In the genomic region with DNA sequence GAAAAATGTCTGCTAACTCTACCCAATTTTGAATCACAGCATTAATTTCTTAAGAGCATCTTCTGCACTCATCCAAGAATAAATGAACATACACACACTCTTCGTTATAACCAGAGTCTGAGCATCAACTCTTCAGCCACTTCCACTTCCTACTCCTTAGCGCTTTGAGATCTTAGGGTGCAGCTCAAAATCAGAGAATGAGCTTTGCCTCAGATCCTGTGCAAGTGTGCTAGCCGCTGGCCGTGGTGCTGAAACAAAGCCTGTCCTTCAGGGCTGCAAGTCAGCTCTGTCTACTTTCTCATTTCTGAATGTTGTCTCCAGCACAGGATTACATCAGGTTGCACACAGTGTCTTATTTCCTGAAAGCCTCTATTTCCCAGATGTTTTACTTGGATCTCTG, we compare ENCODE assay signal across 10 cellular contexts.
DNase-seq lines count a peak whose midpoint lies in the region; ATAC-seq, FAIRE-seq and TF ChIP-seq lines count a peak whose summit lies in the region.
"Had no signal": no experiment of that assay in that cellular context is flagged by ENCODE, and none has a peak within 500 bp of the region (broad histone marks: within the 10 kb centered on the region; RNA-seq: fewer than 3 reads in every experiment).

No MANE protein-coding gene starts in this region.

- intact Hi-C loops in activated CD8-positive, alpha-beta T cell treated with anti-CD3 and anti-CD28 coated beads for 36 hours (cut with micrococcal nuclease), result no loop called here
- intact Hi-C loops in gastrocnemius medialis (cut with DNase I; ENCODE audit: low total_unique reads), result no loop called here

- H3K79me2 ChIP-seq in keratinocyte (ENCODE audit: control insufficient read depth, insufficient read depth, low read length), result no peaks in the 10 kb centered on the region

- no peaks in the 10 kb centered on the region for H3K9me1 ChIP-seq in keratinocyte (ENCODE audit: control insufficient read depth, extremely low read depth, insufficient read depth, low read length)

- H3K4me1 ChIP-seq in keratinocyte (ENCODE audit: control insufficient read depth, extremely low read depth, insufficient read depth, low read length), result no peaks in the 10 kb centered on the region
- H3K4me1 ChIP-seq in gastrocnemius medialis, result no peaks in the 10 kb centered on the region

- H3K36me3 ChIP-seq in keratinocyte (ENCODE audit: control insufficient read depth in 2 of 2, extremely low read depth in 1 of 2, insufficient read depth in 2 of 2, low read length in 2 of 2), result no peaks in the 10 kb centered on the region
- H3K36me3 ChIP-seq in gastrocnemius medialis, result no peaks in the 10 kb centered on the region

- TF ChIP-seq CTCF in activated CD8-positive, alpha-beta T cell treated with anti-CD3 and anti-CD28 coated beads for 36 hours (IDR thresholded peaks at IDR 0.05), result no peak
- TF ChIP-seq CTCF in keratinocyte (optimal IDR thresholded peaks at IDR 0.05 in 1 of 3, IDR thresholded peaks at IDR 0.05 in 1 of 3, conservative IDR thresholded peaks at IDR 0.05 in 1 of 3; ENCODE audit: extremely low read depth in 1 of 3, insufficient read depth in 2 of 3, low read length in 3 of 3) (no peak), gastrocnemius medialis (IDR thresholded peaks at IDR 0.05 in 4 of 5, conservative IDR thresholded peaks at IDR 0.05 in 1 of 5) (no peak)

- H3K9ac ChIP-seq in keratinocyte (ENCODE audit: control insufficient read depth, extremely low read depth, insufficient read depth, low read length), result no peak overlapping the region

- H3K4me1 Mint-ChIP-seq in activated CD8-positive, alpha-beta T cell treated with anti-CD3 and anti-CD28 coated beads for 36 hours (ENCODE audit: low read depth), result no peaks in the 10 kb centered on the region

- no peak overlapping the region for H3K4me3 Mint-ChIP-seq in activated CD8-positive, alpha-beta T cell treated with anti-CD3 and anti-CD28 coated beads for 36 hours
- H3K4me3 Mint-ChIP-seq: activated T-cell treated with anti-CD3 and anti-CD28 coated beads, Interleukin-2, amount 50 U/mL, for 24 hours had no signal

- no peak overlapping the region for H3K27ac Mint-ChIP-seq in activated CD8-positive, alpha-beta T cell treated with anti-CD3 and anti-CD28 coated beads for 36 hours
- H3K27ac Mint-ChIP-seq: activated T-cell treated with anti-CD3 and anti-CD28 coated beads, Interleukin-2, amount 50 U/mL, for 24 hours had no signal

- peak; percentile 28 for DNase-seq in COLO829 (ENCODE audit: low spot score)
- peak; percentile 45 for DNase-seq in HK-2 (ENCODE audit: unreplicated experiment)
- DNase-seq in activated CD8-positive, alpha-beta T cell treated with anti-CD3 and anti-CD28 coated beads for 36 hours, result peak; percentile 51
- DNase-seq in keratinocyte (ENCODE audit: low read depth, low spot score), result no peak
- DNase-seq in gastrocnemius medialis, result no peak
- DNase-seq in ureter (ENCODE audit: low spot score), result no peak
- no peak for DNase-seq in activated CD8-positive, alpha-beta memory T cell treated with anti-CD3 and anti-CD28 coated beads, Interleukin-2, amount 50 U/mL, for 48 hours
- no peak for DNase-seq in HuH-7.5 (ENCODE audit: low spot score)
- DNase-seq: activated T-cell treated with anti-CD3 and anti-CD28 coated beads, Interleukin-2, amount 50 U/mL, for 24 hours had no signal

- dilution Hi-C loops in keratinocyte (cut with MboI; ENCODE audit: extremely low pct_ligation_motif_present, low sequenced_read_pairs), result no loop called here

- TF ChIP-seq POLR2A in gastrocnemius medialis (IDR thresholded peaks at IDR 0.05), result no peak

- H3K4me2 ChIP-seq in keratinocyte (ENCODE audit: control insufficient read depth, extremely low read depth, insufficient read depth, low read depth, low read length), result no peak overlapping the region

- no peaks in the 10 kb centered on the region for H3K36me3 Mint-ChIP-seq in activated CD8-positive, alpha-beta T cell treated with anti-CD3 and anti-CD28 coated beads for 36 hours (ENCODE audit: low read depth)

- H3K9me3 Mint-ChIP-seq in activated CD8-positive, alpha-beta T cell treated with anti-CD3 and anti-CD28 coated beads for 36 hours, result peaks cover 6% of the 10 kb centered on the region

- in situ Hi-C loops in gastrocnemius medialis (cut with MboI; ENCODE audit: low sequenced_read_pairs in 4 of 4), result no loop called here

- no peak overlapping the region for H3K27ac ChIP-seq in keratinocyte (ENCODE audit: control insufficient read depth, insufficient read depth, low read length)
- H3K27ac ChIP-seq in gastrocnemius medialis, result no peak overlapping the region

- H2AFZ ChIP-seq in keratinocyte (ENCODE audit: control insufficient read depth, low read length), result no peak overlapping the region

- no peak for ATAC-seq in activated CD8-positive, alpha-beta T cell treated with anti-CD3 and anti-CD28 coated beads for 36 hours
- ATAC-seq in gastrocnemius medialis, result no peak

- H3K4me3 ChIP-seq in keratinocyte (ENCODE audit: control insufficient read depth in 2 of 3, extremely low read depth in 1 of 3, insufficient read depth in 2 of 3, low read depth in 1 of 3, low read length in 3 of 3) (no peak overlapping the region), gastrocnemius medialis (no peak overlapping the region)

- H3K9me3 ChIP-seq in keratinocyte (ENCODE audit: control insufficient read depth, low read depth, low read length) (no peaks in the 10 kb centered on the region), gastrocnemius medialis (no peaks in the 10 kb centered on the region)

- POLR2A ChIA-PET in activated CD8-positive, alpha-beta T cell treated with anti-CD3 and anti-CD28 coated beads for 36 hours (lab: Charles Lee), result no interaction called here

- peak; percentile 32 for FAIRE-seq in keratinocyte (lab: Jason Lieb, UNC)
- FAIRE-seq: islet of Langerhans had no signal

- CTCF ChIA-PET in activated CD8-positive, alpha-beta T cell treated with anti-CD3 and anti-CD28 coated beads for 36 hours (lab: Charles Lee), result no interaction called here

- H4K20me1 ChIP-seq in keratinocyte (ENCODE audit: control insufficient read depth, extremely low read depth, insufficient read depth, low read length), result no peaks in the 10 kb centered on the region

- no peaks in the 10 kb centered on the region for H3K27me3 ChIP-seq in keratinocyte (ENCODE audit: control insufficient read depth, extremely low read depth, insufficient read depth, low read length)
- H3K27me3 ChIP-seq in gastrocnemius medialis, result no peaks in the 10 kb centered on the region

- peaks cover 2% of the 10 kb centered on the region for H3K27me3 Mint-ChIP-seq in activated CD8-positive, alpha-beta T cell treated with anti-CD3 and anti-CD28 coated beads for 36 hours

Comparison
In these comparisons a context has a peak if more than half of its experiments do, and no peak if none do; other contexts are left out.
1. DNase-seq: peak in COLO829 (single experiment), HK-2 (single experiment) and activated CD8-positive, alpha-beta T cell treated with anti-CD3 and anti-CD28 coated beads for 36 hours (single experiment); none in keratinocyte (single experiment), gastrocnemius medialis (0 of 2), ureter (single experiment), activated CD8-positive, alpha-beta memory T cell treated with anti-CD3 and anti-CD28 coated beads, Interleukin-2, amount 50 U/mL, for 48 hours (single experiment) and HuH-7.5 (single experiment).